12 cellular contexts compared by ENCODE assay signal in genomic region chr14:101854366-101854765, GRCh38.
DNase-seq lines count a peak whose midpoint lies in the region; ATAC-seq, FAIRE-seq and TF ChIP-seq lines count a peak whose summit lies in the region.
"Had no signal": no experiment of that assay in that cellular context is flagged by ENCODE, and none has a peak within 500 bp of the region (broad histone marks: within the 10 kb centered on the region; RNA-seq: fewer than 3 reads in every experiment).

No MANE protein-coding gene starts in this region.

- TF ChIP-seq POLR2A in gastrocnemius medialis (IDR thresholded peaks at IDR 0.05): no peak

- no peaks in the 10 kb centered on the region for H3K27me3 Mint-ChIP-seq in CD8-positive, alpha-beta T cell (ENCODE audit: low read depth)
- H3K27me3 Mint-ChIP-seq in activated T-helper 2 cell treated with anti-CD3 and anti-CD28 coated beads, Interferon-gamma antibody, Interleukin-2, Interleukin-4, amounts not matched to agents 10 μg/mL and 5 μg/mL and 100 μg/mL, durations not matched to agents 14 hours and 24 hours and 36 hours (ENCODE audit: low read depth): no peaks in the 10 kb centered on the region
- no peaks in the 10 kb centered on the region for H3K27me3 Mint-ChIP-seq in memory B cell

- intact Hi-C loops in CD8-positive, alpha-beta T cell (cut with DNase I, micrococcal nuclease): loop anchor here in 1 of 2 experiments (5.0 kb wide), 1 partner anchor 38 kb away; no protein-coding TSS in a partner anchor
- intact Hi-C loops in activated T-helper 2 cell treated with anti-CD3 and anti-CD28 coated beads, Interferon-gamma antibody, Interleukin-2, Interleukin-4, amounts not matched to agents 10 μg/mL and 5 μg/mL and 100 μg/mL, durations not matched to agents 14 hours and 24 hours and 36 hours (cut with micrococcal nuclease): no loop called here
- intact Hi-C loops in gastrocnemius medialis (cut with DNase I; ENCODE audit: low total_unique reads): no loop called here

- peaks cover 61% of the 10 kb centered on the region for H3K36me3 Mint-ChIP-seq in CD8-positive, alpha-beta T cell
- H3K36me3 Mint-ChIP-seq in activated T-helper 2 cell treated with anti-CD3 and anti-CD28 coated beads, Interferon-gamma antibody, Interleukin-2, Interleukin-4, amounts not matched to agents 10 μg/mL and 5 μg/mL and 100 μg/mL, durations not matched to agents 14 hours and 24 hours and 36 hours (ENCODE audit: low read depth): peaks cover 45% of the 10 kb centered on the region
- H3K36me3 Mint-ChIP-seq in memory B cell: peaks cover 16% of the 10 kb centered on the region

- no peak for TF ChIP-seq CTCF in CD8-positive, alpha-beta T cell (IDR thresholded peaks at IDR 0.05)
- TF ChIP-seq CTCF in gastrocnemius medialis (IDR thresholded peaks at IDR 0.05 in 4 of 5, conservative IDR thresholded peaks at IDR 0.05 in 1 of 5) (no peak), GM10248 (IDR thresholded peaks at IDR 0.05; ENCODE audit: control extremely low read depth, extremely low read depth, low read depth, missing control alignments) (no peak)

- CTCF ChIA-PET in CD8-positive, alpha-beta T cell (lab: Charles Lee): interaction anchor here (1.0 to 1.2 kb wide), 3 partner anchors 13 to 85 kb away, joined by 3 to 5 read pairs (median 4); no protein-coding TSS in a partner anchor
- CTCF ChIA-PET in GM10248 (lab: Yijun Ruan, JAX): interaction anchor here (1.0 to 2.4 kb wide), 3 partner anchors 10 to 17 kb away, joined by 3 to 14 read pairs (median 9); no protein-coding TSS in a partner anchor

- no peak overlapping the region for H3K4me3 ChIP-seq in CD8-positive, alpha-beta T cell (ENCODE audit: low read depth, low read length)
- no peak overlapping the region for H3K4me3 ChIP-seq in gastrocnemius medialis
- H3K4me3 ChIP-seq: ovary had no signal

- POLR2A ChIA-PET in CD8-positive, alpha-beta T cell (lab: Charles Lee): interaction anchor here (0.8 to 1.0 kb wide), 2 partner anchors 39 to 45 kb away, joined by 3 to 4 read pairs; no protein-coding TSS in a partner anchor
- POLR2A ChIA-PET in GM10248 (lab: Yijun Ruan, JAX): no interaction called here

- peaks cover 13% of the 10 kb centered on the region for H3K36me3 ChIP-seq in CD8-positive, alpha-beta T cell (ENCODE audit: insufficient read depth, low read length)
- H3K36me3 ChIP-seq in KOPT-K1 (ENCODE audit: insufficient read depth, low read length) (peaks cover 37% of the 10 kb centered on the region), gastrocnemius medialis (peaks cover 0 to 7% of the 10 kb centered on the region in 2 donors)
- H3K36me3 ChIP-seq: ovary had no signal

- H3K9me3 Mint-ChIP-seq in CD8-positive, alpha-beta T cell: no peaks in the 10 kb centered on the region
- H3K9me3 Mint-ChIP-seq in activated T-helper 2 cell treated with anti-CD3 and anti-CD28 coated beads, Interferon-gamma antibody, Interleukin-2, Interleukin-4, amounts not matched to agents 10 μg/mL and 5 μg/mL and 100 μg/mL, durations not matched to agents 14 hours and 24 hours and 36 hours: no peaks in the 10 kb centered on the region
- H3K9me3 Mint-ChIP-seq in memory B cell: no peaks in the 10 kb centered on the region

- peak overlapping the region; percentile 84 for H3K27ac Mint-ChIP-seq in CD8-positive, alpha-beta T cell
- peak overlapping the region; percentile 77 for H3K27ac Mint-ChIP-seq in activated T-helper 2 cell treated with anti-CD3 and anti-CD28 coated beads, Interferon-gamma antibody, Interleukin-2, Interleukin-4, amounts not matched to agents 10 μg/mL and 5 μg/mL and 100 μg/mL, durations not matched to agents 14 hours and 24 hours and 36 hours
- H3K27ac Mint-ChIP-seq in memory B cell: peak overlapping the region; percentile 73

- H3K9me3 ChIP-seq in CD8-positive, alpha-beta T cell (ENCODE audit: low read length): no peaks in the 10 kb centered on the region
- H3K9me3 ChIP-seq in KOPT-K1 (ENCODE audit: insufficient read depth, low read length, poor library complexity, severe bottlenecking): no peaks in the 10 kb centered on the region
- no peaks in the 10 kb centered on the region for H3K9me3 ChIP-seq in gastrocnemius medialis
- H3K9me3 ChIP-seq: ovary had no signal

- no peak for FAIRE-seq in HTR-8/SVneo (lab: Jason Lieb, UNC)

- in situ Hi-C loops in gastrocnemius medialis (cut with MboI; ENCODE audit: low sequenced_read_pairs in 4 of 4): no loop called here

- H3K4me3 Mint-ChIP-seq in CD8-positive, alpha-beta T cell: peak overlapping the region; percentile 48
- H3K4me3 Mint-ChIP-seq in activated T-helper 2 cell treated with anti-CD3 and anti-CD28 coated beads, Interferon-gamma antibody, Interleukin-2, Interleukin-4, amounts not matched to agents 10 μg/mL and 5 μg/mL and 100 μg/mL, durations not matched to agents 14 hours and 24 hours and 36 hours (ENCODE audit: low read depth): no peak overlapping the region
- H3K4me3 Mint-ChIP-seq in memory B cell: no peak overlapping the region

- no peak for DNase-seq in CD8-positive, alpha-beta T cell
- no peak for DNase-seq in activated T-helper 2 cell treated with anti-CD3 and anti-CD28 coated beads, Interferon-gamma antibody, Interleukin-2, Interleukin-4, amounts not matched to agents 10 μg/mL and 5 μg/mL and 100 μg/mL, durations not matched to agents 14 hours and 24 hours and 36 hours (ENCODE audit: low spot score)
- DNase-seq in memory B cell (ENCODE audit: low spot score in 2 of 2) (no peak), HTR-8/SVneo (ENCODE audit: insufficient read length, low spot score) (no peak), NCI-H2107 (lab: John Stamatoyannopoulos, UW) (no peak), gastrocnemius medialis (no peak), GM10248 (ENCODE audit: extremely low spot score) (no peak)
- DNase-seq: activated CD8-positive, alpha-beta memory T cell treated with anti-CD3 and anti-CD28 coated beads, Interleukin-2, amount 50 U/mL, for 48 hours; DMS 273 treated with DMSO at 0.1 percent for 48 hours; dorsolateral prefrontal cortex; ovary had no signal

- no peak overlapping the region for H3K27ac ChIP-seq in CD8-positive, alpha-beta T cell (ENCODE audit: low read depth, low read length)
- H3K27ac ChIP-seq in KOPT-K1 (ENCODE audit: low read depth, low read length, poor library complexity, severe bottlenecking) (peak overlapping the region; percentile 30), gastrocnemius medialis (peak overlapping the region in 1 of 4 donors; percentile 16)
- H3K27ac ChIP-seq: ovary had no signal

- ATAC-seq in CD8-positive, alpha-beta T cell: peak; percentile 72
- ATAC-seq in memory B cell (ENCODE audit: low read depth): no peak
- no peak for ATAC-seq in gastrocnemius medialis

- peaks cover 71% of the 10 kb centered on the region for H3K4me1 ChIP-seq in CD8-positive, alpha-beta T cell (ENCODE audit: insufficient read depth, low read length)
- H3K4me1 ChIP-seq in gastrocnemius medialis: peaks cover 33 to 36% of the 10 kb centered on the region in 2 donors

- H3K4me1 Mint-ChIP-seq in CD8-positive, alpha-beta T cell (ENCODE audit: low read depth): peaks cover 90% of the 10 kb centered on the region
- peaks cover 59% of the 10 kb centered on the region for H3K4me1 Mint-ChIP-seq in activated T-helper 2 cell treated with anti-CD3 and anti-CD28 coated beads, Interferon-gamma antibody, Interleukin-2, Interleukin-4, amounts not matched to agents 10 μg/mL and 5 μg/mL and 100 μg/mL, durations not matched to agents 14 hours and 24 hours and 36 hours (ENCODE audit: low read depth)
- H3K4me1 Mint-ChIP-seq in memory B cell: peaks cover 52% of the 10 kb centered on the region

- no peaks in the 10 kb centered on the region for H3K27me3 ChIP-seq in CD8-positive, alpha-beta T cell (ENCODE audit: insufficient read depth, low read length)
- H3K27me3 ChIP-seq in gastrocnemius medialis: no peaks in the 10 kb centered on the region
- H3K27me3 ChIP-seq: dorsolateral prefrontal cortex, ovary had no signal
